ENCODE assay signal across 8 cellular contexts in genomic region chr13:40190656-40191100, GRCh38.
DNase-seq lines count a peak whose midpoint lies in the region; ATAC-seq and TF ChIP-seq lines count a peak whose summit lies in the region.

No MANE protein-coding gene starts in this region.

- H3K27ac ChIP-seq in Peyer's patch (peak overlapping the region; percentile 49 to 80 (median 68)), heart left ventricle (peak overlapping the region; percentile 36 to 84 (median 70)), rectal smooth muscle tissue (ENCODE audit: low read depth, low read length) (peak overlapping the region; percentile 74)

- H3K4me3 ChIP-seq in Peyer's patch (no peak overlapping the region), heart left ventricle (no peak overlapping the region), rectal smooth muscle tissue (ENCODE audit: low read length) (no peak overlapping the region)

- no peak for TF ChIP-seq CTCF in Peyer's patch (IDR thresholded peaks at IDR 0.05)
- no peak for TF ChIP-seq CTCF in heart left ventricle (IDR thresholded peaks at IDR 0.05)

- H3K27ac Mint-ChIP-seq in activated naive CD4-positive, alpha-beta T cell treated with anti-CD3 and anti-CD28 coated beads, Interleukin-2, amount 50 U/mL, for 72 hours = peak overlapping the region; percentile 86 to 97

- no peak for TF ChIP-seq POLR2A in Peyer's patch (IDR thresholded peaks at IDR 0.05)
- TF ChIP-seq POLR2A in heart left ventricle (IDR thresholded peaks at IDR 0.05) = no peak

- H3K4me1 ChIP-seq in Peyer's patch (peaks cover 0 to 14% (median 7%) of the 10 kb centered on the region in 4 donors), heart left ventricle (peaks cover 5 to 52% (median 39%) of the 10 kb centered on the region in 12 donors), rectal smooth muscle tissue (ENCODE audit: control insufficient read depth, insufficient read depth, low read length) (peaks cover 29% of the 10 kb centered on the region)

- WGBS in heart left ventricle, 4 donors = 5 to 15% (median 10%) methylated on average over 5 of the region's 5 CpGs

- no peak overlapping the region for H3K9ac ChIP-seq in rectal smooth muscle tissue (ENCODE audit: low read length)

- peak; percentile 71 for ATAC-seq in GM21526 (IDR thresholded peaks at IDR 0.05; ENCODE audit: low FRiP score, unreplicated experiment)
- peak; percentile 51 to 56 for ATAC-seq in activated naive CD4-positive, alpha-beta T cell treated with anti-CD3 and anti-CD28 coated beads, Interleukin-2, amount 50 U/mL, for 72 hours
- ATAC-seq in heart left ventricle = peak; percentile 43 to 72 (median 58)
- ATAC-seq in HG03520 (IDR thresholded peaks at IDR 0.05; ENCODE audit: unreplicated experiment) = no peak

- intact Hi-C loops in heart left ventricle (cut with DNase I) = loop anchor here in 6 of 10 donors (2.0 to 10.0 kb wide), 8 partner anchors 38 to 477 kb away; partner anchors contain the start of gene FOXO1 (in 5 of the 6)

- H3K9me3 ChIP-seq in Peyer's patch = no peaks in the 10 kb centered on the region
- no peaks in the 10 kb centered on the region for H3K9me3 ChIP-seq in heart left ventricle

- H3K36me3 ChIP-seq in Peyer's patch = no peaks in the 10 kb centered on the region
- H3K36me3 ChIP-seq in heart left ventricle = no peaks in the 10 kb centered on the region
- H3K36me3 ChIP-seq in rectal smooth muscle tissue (ENCODE audit: control insufficient read depth, insufficient read depth, low read length) = no peaks in the 10 kb centered on the region

- peak in 2 of 3 donors; percentile 89 to 93 for DNase-seq in Peyer's patch
- peak in 1 of 2 donors; percentile 36 for DNase-seq in activated naive CD4-positive, alpha-beta T cell treated with anti-CD3 and anti-CD28 coated beads, Interleukin-2, amount 50 U/mL, for 72 hours (ENCODE audit: low spot score in 2 of 2)
- DNase-seq in heart left ventricle = peak in 4 of 5 donors; percentile 30 to 65 (median 49)
- no peak for DNase-seq in amniotic stem cell (lab: John Stamatoyannopoulos, UW)
- DNase-seq in COR-L47 (lab: John Stamatoyannopoulos, UW) = no peak

- no peaks in the 10 kb centered on the region for H3K27me3 ChIP-seq in Peyer's patch
- no peaks in the 10 kb centered on the region for H3K27me3 ChIP-seq in heart left ventricle
- no peaks in the 10 kb centered on the region for H3K27me3 ChIP-seq in rectal smooth muscle tissue (ENCODE audit: control insufficient read depth, insufficient read depth, low read length)

- H3K9me3 Mint-ChIP-seq in activated naive CD4-positive, alpha-beta T cell treated with anti-CD3 and anti-CD28 coated beads, Interleukin-2, amount 50 U/mL, for 72 hours = no peaks in the 10 kb centered on the region

- no peaks in the 10 kb centered on the region for H3K36me3 Mint-ChIP-seq in activated naive CD4-positive, alpha-beta T cell treated with anti-CD3 and anti-CD28 coated beads, Interleukin-2, amount 50 U/mL, for 72 hours

Comparison
In these comparisons a context has a peak if more than half of its experiments do, and no peak if none do; other contexts are left out.
1. DNase-seq: peak in Peyer's patch (2 of 3) and heart left ventricle (4 of 5); none in amniotic stem cell (single experiment) and COR-L47 (single experiment).
2. Peak in every context shown above with its lines, with median percentiles within 50 percentile points of each other: H3K27ac ChIP-seq.